ENCODE assay signal across 18 cellular contexts in the genomic region with DNA sequence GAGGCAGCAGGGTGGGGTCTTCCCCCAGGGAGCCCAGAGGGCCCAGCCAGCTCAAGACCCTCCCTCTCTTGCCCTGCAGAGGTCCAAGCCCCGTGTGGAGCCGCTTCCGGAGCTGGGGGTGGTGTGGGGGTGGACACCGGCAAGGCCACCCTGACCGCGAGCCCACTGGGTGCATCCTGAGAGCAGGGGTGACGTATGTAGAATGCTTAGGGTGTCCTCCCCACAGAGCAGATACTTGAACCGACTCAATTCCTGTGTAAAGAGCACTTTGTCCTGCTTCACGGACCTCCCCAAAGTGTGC. TPM values are rescaled to one million over a fixed set of nuclear protein-coding genes. Genes with fewer than 3 reads are reported as not detected.
DNase-seq lines count a peak whose midpoint lies in the region; ATAC-seq, FAIRE-seq and TF ChIP-seq lines count a peak whose summit lies in the region.
"Had no signal": no experiment of that assay in that cellular context is flagged by ENCODE, and none has a peak within 500 bp of the region (broad histone marks: within the 10 kb centered on the region; RNA-seq: fewer than 3 reads in every experiment).

No MANE protein-coding gene starts in this region.

- no peaks in the 10 kb centered on the region for H4K20me1 ChIP-seq in GM12878 (ENCODE audit: control insufficient read depth, insufficient read depth)

- RAD21 ChIA-PET in GM12878 (lab: Charles Lee; ENCODE audit: unreplicated experiment): no interaction called here

- H3K27ac Mint-ChIP-seq in IgD-negative memory B cell (peak overlapping the region in 2 of 3 donors; percentile 84 to 95), nephron (peak overlapping the region; percentile 1 to 33 (median 25))
- peak overlapping the region; percentile 42 for H3K27ac Mint-ChIP-seq in stimulated activated naive B cell treated with anti-CD40 and anti-IgM and Interleukin-4, amounts not matched to agents 10 μg/mL and 1 μg/mL and 100 μg/mL, for 72 hours

- FAIRE-seq in GM12878 (lab: Jason Lieb, UNC): no peak

- peaks cover 6% of the 10 kb centered on the region for H3K36me3 Mint-ChIP-seq in IgD-negative memory B cell
- peaks cover 30% of the 10 kb centered on the region for H3K36me3 Mint-ChIP-seq in nephron (ENCODE audit: low read depth)
- peaks cover 33 to 41% of the 10 kb centered on the region in 2 donors for H3K36me3 Mint-ChIP-seq in stimulated activated naive B cell treated with anti-CD40 and anti-IgM and Interleukin-4, amounts not matched to agents 10 μg/mL and 1 μg/mL and 100 μg/mL, for 72 hours

- no peaks in the 10 kb centered on the region for H3K79me2 ChIP-seq in GM12878 (ENCODE audit: control insufficient read depth, insufficient read depth, low read length)

- in situ Hi-C loops in GM12878 (cut with MboI): no loop called here

- no TSS peak for BruUV-seq in GM12878 (replicated peaks; lab: Mats Ljungman, UMichigan)

- peaks cover 7% of the 10 kb centered on the region for H3K4me1 ChIP-seq in GM12878 (ENCODE audit: control insufficient read depth, insufficient read depth, low read length)

- H3K27me3 ChIP-seq in GM12878 (replicated peaks in 1 of 2; ENCODE audit: control insufficient read depth in 2 of 2, insufficient read depth in 2 of 2, low read length in 1 of 2): no peaks in the 10 kb centered on the region
- H3K27me3 ChIP-seq: Peyer's patch had no signal

- no peak for DNase-seq in GM12878 (ENCODE audit: low read depth, low spot score)
- no peak for DNase-seq in stimulated activated naive B cell treated with anti-CD40 and anti-IgM and Interleukin-4, amounts not matched to agents 10 μg/mL and 1 μg/mL and 100 μg/mL, for 72 hours
- DNase-seq in A172 (ENCODE audit: low spot score): no peak
- no peak for DNase-seq in NOMO-1 (lab: John Stamatoyannopoulos, UW; ENCODE audit: unreplicated experiment in 2 of 2)
- DNase-seq: DMS79 treated with DMSO at 0.1 percent for 48 hours, HCEC 1CT, NCI-H1417, NCI-H1930, NCI-H226, NCI-H524 treated with DMSO at 0.1 percent for 48 hours had no signal

- no peaks in the 10 kb centered on the region for H3K27me3 Mint-ChIP-seq in IgD-negative memory B cell
- H3K27me3 Mint-ChIP-seq in nephron (ENCODE audit: low read depth): no peaks in the 10 kb centered on the region
- no peaks in the 10 kb centered on the region for H3K27me3 Mint-ChIP-seq in stimulated activated naive B cell treated with anti-CD40 and anti-IgM and Interleukin-4, amounts not matched to agents 10 μg/mL and 1 μg/mL and 100 μg/mL, for 72 hours

- intact Hi-C loops in GM12878 (cut with micrococcal nuclease; ENCODE audit: unreplicated experiment): no loop called here

- TF ChIP-seq RAD21 in GM12878 (IDR thresholded peaks at IDR 0.05; ENCODE audit: insufficient read depth, low read depth, low read length): no peak

- H3K4me2 ChIP-seq in GM12878 (ENCODE audit: control insufficient read depth, insufficient read depth): no peak overlapping the region
- H3K4me2 ChIP-seq: KMS-11 had no signal

- peaks cover 0 to 26% of the 10 kb centered on the region in 2 experiments; a peak in 3 of 4 replicates for H3K36me3 ChIP-seq in GM12878 (ENCODE audit: control insufficient read depth in 2 of 2, insufficient read depth in 2 of 2, low read length in 1 of 2)

- CTCF ChIA-PET in GM12878 (lab: Yijun Ruan, JAX): no interaction called here

- H3K4me1 Mint-ChIP-seq in IgD-negative memory B cell (peaks cover 0 to 15% (median 11%) of the 10 kb centered on the region in 3 donors), nephron (peaks cover 12% of the 10 kb centered on the region)
- H3K4me1 Mint-ChIP-seq in stimulated activated naive B cell treated with anti-CD40 and anti-IgM and Interleukin-4, amounts not matched to agents 10 μg/mL and 1 μg/mL and 100 μg/mL, for 72 hours: peaks cover 7 to 16% of the 10 kb centered on the region in 2 donors

- TF ChIP-seq CTCF in GM12878 (IDR thresholded peaks at IDR 0.05 in 2 of 3, conservative IDR thresholded peaks at IDR 0.05 in 1 of 3; ENCODE audit: control insufficient read depth in 2 of 3, extremely low read depth in 1 of 3, insufficient read depth in 1 of 3, low read depth in 3 of 3, low read length in 3 of 3): no peak
- no peak for TF ChIP-seq CTCF in nephron (IDR thresholded peaks at IDR 0.05; ENCODE audit: unreplicated experiment in 3 of 3)

- H3K9me3 Mint-ChIP-seq in IgD-negative memory B cell: no peaks in the 10 kb centered on the region
- H3K9me3 Mint-ChIP-seq in nephron: no peaks in the 10 kb centered on the region
- no peaks in the 10 kb centered on the region for H3K9me3 Mint-ChIP-seq in stimulated activated naive B cell treated with anti-CD40 and anti-IgM and Interleukin-4, amounts not matched to agents 10 μg/mL and 1 μg/mL and 100 μg/mL, for 72 hours

- 62% methylated on average over 9 of the region's 9 CpGs for WGBS in GM12878 (ENCODE audit: insufficient coverage, insufficient replicate concordance, low lambda C conversion rate, missing lambda C conversion rate)

- 0 out of 2 replicates have a peak, but pooled peaks have one; percentile 1 for TF ChIP-seq POLR2A in GM12878 (IDR thresholded peaks at IDR 0.05; ENCODE audit: low read depth, low read length)

- TF ChIP-seq EP300 in GM12878 (IDR thresholded peaks at IDR 0.05; ENCODE audit: borderline replicate concordance in 1 of 2, control insufficient read depth in 1 of 2, low read depth in 2 of 2, low read length in 2 of 2): no peak

- ATAC-seq in GM12878 (no peak), GM21737 (IDR thresholded peaks at IDR 0.05; ENCODE audit: unreplicated experiment) (no peak)
- no peak for ATAC-seq in stimulated activated naive B cell treated with anti-CD40 and anti-IgM and Interleukin-4, amounts not matched to agents 10 μg/mL and 1 μg/mL and 100 μg/mL, for 72 hours (replicated peaks)
- ATAC-seq: Right ventricle myocardium inferior had no signal

- POLR2A ChIA-PET in GM12878 (lab: Charles Lee): no interaction called here

- no peak overlapping the region; the same call in 1 of the 2 replicates for H3K27ac ChIP-seq in GM12878 (ENCODE audit: control insufficient read depth, insufficient read depth)
- H3K27ac ChIP-seq: C4-2B, KMS-11, SK-N-MC had no signal

- no peak overlapping the region for H3K4me3 ChIP-seq in GM12878
- H3K4me3 ChIP-seq: SK-N-MC had no signal

- SMC1A ChIA-PET in GM12878 (lab: Charles Lee; ENCODE audit: uncharacterized antibody, unreplicated experiment): no interaction called here

- H3K9ac ChIP-seq in GM12878 (ENCODE audit: control insufficient read depth, insufficient read depth, low read length): no peak overlapping the region
- H3K9ac ChIP-seq: KMS-11 had no signal

- no peaks in the 10 kb centered on the region for H3K9me3 ChIP-seq in GM12878 (replicated peaks; ENCODE audit: control insufficient read depth, insufficient read depth, low read length)
- H3K9me3 ChIP-seq: Peyer's patch had no signal

- H3K4me3 Mint-ChIP-seq in IgD-negative memory B cell (peak overlapping the region in 2 of 4 donors; percentile 3 to 51), nephron (no peak overlapping the region)
- H3K4me3 Mint-ChIP-seq in stimulated activated naive B cell treated with anti-CD40 and anti-IgM and Interleukin-4, amounts not matched to agents 10 μg/mL and 1 μg/mL and 100 μg/mL, for 72 hours: no peak overlapping the region

- H2AFZ ChIP-seq in GM12878 (ENCODE audit: control insufficient read depth, low read depth, low read length): no peak overlapping the region

RNA-seq across cellular contexts. Expression of a gene that starts 14.8 kb away (rescaled TPM):
- polyA plus RNA-seq in IgD-negative memory B cell: 7.0 TPM
- 19.1 TPM in 2 replicates for total RNA-seq in GM12878 (2013; cell fraction: nucleolus; rRNA removed)
- total RNA-seq in GM12878 (2014; rRNA removed): 20.5 and 34.8 TPM in 2 replicates
- 13.1 and 17.3 TPM in 2 replicates for total RNA-seq in GM12878 (2014; rRNA removed; fragmentation: Illumina TruSeq; extraction: Trizol)
- 49.1 and 50.8 TPM in 2 replicates for total RNA-seq in GM12878 (2021)
- polyA plus RNA-seq in GM12878 (2011; ENCODE audit: low read depth): 19.4 TPM
- 15.2 and 29.5 TPM in 2 replicates for polyA plus RNA-seq in GM12878 (2011; rRNA removed)
- polyA plus RNA-seq in GM12878 (2011; cell fraction: cytosol; rRNA removed): 45.4 and 63.7 TPM in 2 replicates
- 53.6 and 53.9 TPM in 2 replicates for polyA plus RNA-seq in GM12878 (2011; cell fraction: nucleus; rRNA removed)
- polyA plus RNA-seq in GM12878 (2012): 47.6 and 50.6 TPM in 2 replicates
- 2.1 and 7.0 TPM in 2 replicates for polyA plus RNA-seq in GM12878 (2014; fragmentation: Illumina TruSeq; extraction: Trizol)
- polyA plus RNA-seq in GM12878 (2014; fragmentation: Nextera tagmentation; extraction: Ambion mirVana): 1 to 10 TPM in 1 of 2 experiments, under 1 TPM in 1; 0.47 to 2.1 TPM
- polyA plus RNA-seq in GM12878 (2014; rRNA removed): 38.7 and 49.7 TPM in 2 replicates
- 1 to 10 TPM; 6.6 to 8.6 TPM for polyA plus RNA-seq in GM12878 (2016; fragmentation: Nextera tagmentation; extraction: Ambion mirVana)
- polyA minus RNA-seq in GM12878 (2011; rRNA and poly(A)+ RNA removed): 17.4 and 37.1 TPM in 2 replicates
- polyA minus RNA-seq in GM12878 (2011; cell fraction: cytosol; rRNA and poly(A)+ RNA removed): 17.5 and 19.0 TPM in 2 replicates
- 7.5 and 9.8 TPM in 2 replicates for polyA minus RNA-seq in GM12878 (2011; cell fraction: nucleus; rRNA and poly(A)+ RNA removed)
- total RNA-seq in A172 (2014; rRNA removed; shearing (Covaris generic)): 87.4 and 97.0 TPM in 2 replicates

RNA-seq across cellular contexts. Expression of a gene that starts 29.3 kb away (rescaled TPM):
- polyA plus RNA-seq in IgD-negative memory B cell (31.9 TPM), GM12878 (2011; rRNA removed) (9.8 and 19.5 TPM in 2 replicates), GM12878 (2014; fragmentation: Illumina TruSeq; extraction: Trizol) (8.2 and 16.9 TPM in 2 replicates), GM12878 (2014; fragmentation: Nextera tagmentation; extraction: Ambion mirVana) (under 1 TPM; 0.16 to 0.60 TPM), GM12878 (2014; rRNA removed) (40.2 and 52.5 TPM in 2 replicates), GM12878 (2016; fragmentation: Nextera tagmentation; extraction: Ambion mirVana) (10 to 100 TPM; 30.0 to 39.3 TPM)
- 21.3 and 24.7 TPM in 2 replicates for total RNA-seq in GM12878 (2013; cell fraction: nucleolus; rRNA removed)
- total RNA-seq in GM12878 (2014; rRNA removed) (33.7 and 36.5 TPM in 2 replicates), GM12878 (2014; rRNA removed; fragmentation: Illumina TruSeq; extraction: Trizol) (19.0 and 20.5 TPM in 2 replicates), GM12878 (2021) (56.8 and 56.9 TPM in 2 replicates)
- 8.1 TPM for polyA plus RNA-seq in GM12878 (2011; ENCODE audit: low read depth)
- 18.4 and 22.7 TPM in 2 replicates for polyA plus RNA-seq in GM12878 (2011; cell fraction: cytosol; rRNA removed)
- 32.9 and 51.3 TPM in 2 replicates for polyA plus RNA-seq in GM12878 (2011; cell fraction: nucleus; rRNA removed)
- 28.7 and 30.2 TPM in 2 replicates for polyA plus RNA-seq in GM12878 (2012)
- 7.6 and 11.9 TPM in 2 replicates for polyA minus RNA-seq in GM12878 (2011; rRNA and poly(A)+ RNA removed)
- polyA minus RNA-seq in GM12878 (2011; cell fraction: cytosol; rRNA and poly(A)+ RNA removed): 10.6 and 12.3 TPM in 2 replicates
- 4.7 and 9.2 TPM in 2 replicates for polyA minus RNA-seq in GM12878 (2011; cell fraction: nucleus; rRNA and poly(A)+ RNA removed)
- total RNA-seq in A172 (2014; rRNA removed; shearing (Covaris generic)): 53.9 and 88.2 TPM in 2 replicates

RNA-seq across cellular contexts. Expression of a gene that starts 40.4 kb away (rescaled TPM):
- polyA plus RNA-seq in IgD-negative memory B cell: 6.9 TPM
- total RNA-seq in GM12878 (2013; cell fraction: nucleolus; rRNA removed): 40.3 and 57.6 TPM in 2 replicates
- total RNA-seq in GM12878 (2014; rRNA removed): 33.0 and 37.7 TPM in 2 replicates
- total RNA-seq in GM12878 (2014; rRNA removed; fragmentation: Illumina TruSeq; extraction: Trizol): 27.2 and 28.4 TPM in 2 replicates
- total RNA-seq in GM12878 (2021): 59.8 and 69.1 TPM in 2 replicates
- polyA plus RNA-seq in GM12878 (2011; ENCODE audit: low read depth): 8.7 TPM
- polyA plus RNA-seq in GM12878 (2011; rRNA removed): 20.1 and 26.2 TPM in 2 replicates
- 26.2 and 48.9 TPM in 2 replicates for polyA plus RNA-seq in GM12878 (2011; cell fraction: cytosol; rRNA removed)
- polyA plus RNA-seq in GM12878 (2011; cell fraction: nucleus; rRNA removed): 72.7 and 135 TPM in 2 replicates
- 22.8 and 27.9 TPM in 2 replicates for polyA plus RNA-seq in GM12878 (2012)
- polyA plus RNA-seq in GM12878 (2014; fragmentation: Illumina TruSeq; extraction: Trizol): 30.6 and 41.4 TPM in 2 replicates
- 1 to 10 TPM; 1.3 to 3.2 TPM for polyA plus RNA-seq in GM12878 (2014; fragmentation: Nextera tagmentation; extraction: Ambion mirVana)
- polyA plus RNA-seq in GM12878 (2014; rRNA removed): 62.6 and 69.2 TPM in 2 replicates
- polyA plus RNA-seq in GM12878 (2016; fragmentation: Nextera tagmentation; extraction: Ambion mirVana): 10 to 100 TPM; 41.7 to 47.5 TPM
- polyA minus RNA-seq in GM12878 (2011; rRNA and poly(A)+ RNA removed): 20.3 and 41.7 TPM in 2 replicates
- polyA minus RNA-seq in GM12878 (2011; cell fraction: cytosol; rRNA and poly(A)+ RNA removed): 19.2 and 24.8 TPM in 2 replicates
- 23.7 and 47.4 TPM in 2 replicates for polyA minus RNA-seq in GM12878 (2011; cell fraction: nucleus; rRNA and poly(A)+ RNA removed)
- total RNA-seq in A172 (2014; rRNA removed; shearing (Covaris generic)): 37.8 and 52.7 TPM in 2 replicates

RNA-seq across cellular contexts. Expression of a gene that starts 42.4 kb away (rescaled TPM):
- 23.7 TPM for polyA plus RNA-seq in IgD-negative memory B cell
- total RNA-seq in GM12878 (2013; cell fraction: nucleolus; rRNA removed): 38.8 and 43.5 TPM in 2 replicates
- 24.0 and 28.9 TPM in 2 replicates for total RNA-seq in GM12878 (2014; rRNA removed)
- 9.2 and 11.8 TPM in 2 replicates for total RNA-seq in GM12878 (2014; rRNA removed; fragmentation: Illumina TruSeq; extraction: Trizol)
- 41.5 and 47.4 TPM in 2 replicates for total RNA-seq in GM12878 (2021)
- 9.3 TPM for polyA plus RNA-seq in GM12878 (2011; ENCODE audit: low read depth)
- 20.3 and 28.0 TPM in 2 replicates for polyA plus RNA-seq in GM12878 (2011; rRNA removed)
- 42.5 and 50.8 TPM in 2 replicates for polyA plus RNA-seq in GM12878 (2011; cell fraction: cytosol; rRNA removed)
- polyA plus RNA-seq in GM12878 (2011; cell fraction: nucleus; rRNA removed): 84.7 and 86.6 TPM in 2 replicates
- polyA plus RNA-seq in GM12878 (2012): 27.3 and 36.9 TPM in 2 replicates
- polyA plus RNA-seq in GM12878 (2014; fragmentation: Illumina TruSeq; extraction: Trizol): 1.6 and 9.2 TPM in 2 replicates
- 1 to 10 TPM in 1 of 2 experiments, under 1 TPM in 1; 0.93 to 3.0 TPM for polyA plus RNA-seq in GM12878 (2014; fragmentation: Nextera tagmentation; extraction: Ambion mirVana)
- 36.5 and 44.0 TPM in 2 replicates for polyA plus RNA-seq in GM12878 (2014; rRNA removed)
- 10 to 100 TPM; 30.0 to 32.5 TPM for polyA plus RNA-seq in GM12878 (2016; fragmentation: Nextera tagmentation; extraction: Ambion mirVana)
- polyA minus RNA-seq in GM12878 (2011; rRNA and poly(A)+ RNA removed): 16.5 and 39.6 TPM in 2 replicates
- 19.4 and 21.3 TPM in 2 replicates for polyA minus RNA-seq in GM12878 (2011; cell fraction: cytosol; rRNA and poly(A)+ RNA removed)
- polyA minus RNA-seq in GM12878 (2011; cell fraction: nucleus; rRNA and poly(A)+ RNA removed): 16.6 and 34.7 TPM in 2 replicates
- 94.0 and 137 TPM in 2 replicates for total RNA-seq in A172 (2014; rRNA removed; shearing (Covaris generic))

Comparison
In these comparisons a context has a peak if more than half of its experiments do, and no peak if none do; other contexts are left out.
1. H3K27ac Mint-ChIP-seq: peak in every context shown above with its lines; median percentile 90 in IgD-negative memory B cell; 42 in stimulated activated naive B cell treated with anti-CD40 and anti-IgM and Interleukin-4, amounts not matched to agents 10 μg/mL and 1 μg/mL and 100 μg/mL, for 72 hours; 25 in nephron.